ENCODE assay signal across 4 cellular contexts in genomic region chr2:600542-601386, GRCh38.
TF ChIP-seq lines count a peak whose summit lies in the region.

No MANE protein-coding gene starts in this region.

TF ChIP-seq in SK-N-SH, 30 proteins besides CTCF, POLR2A, EP300 and RAD21 (continues in another document):
- no peak for TF ChIP-seq USF2 (IDR thresholded peaks at IDR 0.05; ENCODE audit: borderline replicate concordance, low read depth, low read length)
- no peak for TF ChIP-seq MXI1 (IDR thresholded peaks at IDR 0.05; ENCODE audit: low read depth, low read length)
- TF ChIP-seq REST (IDR thresholded peaks at IDR 0.05; ENCODE audit: low read depth, low read length), result no peak
- no peak for TF ChIP-seq TEAD4 (IDR thresholded peaks at IDR 0.05; ENCODE audit: borderline replicate concordance, insufficient read depth)
- no peak for TF ChIP-seq SMC3 (IDR thresholded peaks at IDR 0.05; ENCODE audit: low read depth, low read length)
- TF ChIP-seq FOXJ3 (CRISPR knock-in tag; IDR thresholded peaks at IDR 0.05), result no peak
- no peak for TF ChIP-seq SIN3A (IDR thresholded peaks at IDR 0.05; ENCODE audit: borderline replicate concordance, low read depth, low read length)
- TF ChIP-seq PBX3 (IDR thresholded peaks at IDR 0.05), result no peak

TF ChIP-seq in SK-N-SH treated with all-trans-retinoic acid at 6 μM for 48 hours, 23 proteins besides CTCF, POLR2A, EP300 and RAD21:
- no peak for TF ChIP-seq RARB (CRISPR knock-in tag; IDR thresholded peaks at IDR 0.05)
- no peak for TF ChIP-seq PPARA (CRISPR knock-in tag; IDR thresholded peaks at IDR 0.05; ENCODE audit: borderline replicate concordance)
- no peak for TF ChIP-seq TOX (CRISPR knock-in tag; IDR thresholded peaks at IDR 0.05; ENCODE audit: borderline replicate concordance)
- TF ChIP-seq ZNF70 (CRISPR knock-in tag; IDR thresholded peaks at IDR 0.05), result no peak

TF ChIP-seq in HEK293, 187 proteins besides CTCF, POLR2A, EP300 and RAD21:
- TF ChIP-seq ZNF785 (tag by site-specific recombination; IDR thresholded peaks at IDR 0.05) (no peak), ZNF16 (tag by site-specific recombination; IDR thresholded peaks at IDR 0.05; ENCODE audit: low read depth) (no peak), ZNF211 (tag by site-specific recombination; IDR thresholded peaks at IDR 0.05; ENCODE audit: low read depth) (no peak), SP2 (tag by site-specific recombination; IDR thresholded peaks at IDR 0.05) (peak; percentile 21; the same call in 1 of the 2 replicates)

TF ChIP-seq in K562, 482 proteins besides CTCF, POLR2A, EP300 and RAD21:
- no peak for TF ChIP-seq HNRNPK (IDR thresholded peaks at IDR 0.05; ENCODE audit: low read depth, low read length, poor library complexity, severe bottlenecking)
- peak; percentile 67 for TF ChIP-seq NFYB (IDR thresholded peaks at IDR 0.05; ENCODE audit: extremely low read depth, insufficient read length)
- no peak for TF ChIP-seq SP1 (CRISPR knock-in tag; IDR thresholded peaks at IDR 0.05)
- TF ChIP-seq CC2D1A (IDR thresholded peaks at IDR 0.05), result 0 out of 2 replicates have a peak, but pooled peaks have one; percentile 18
- TF ChIP-seq MCM5 (IDR thresholded peaks at IDR 0.05; ENCODE audit: low read depth), result no peak
- TF ChIP-seq FOS (IDR thresholded peaks at IDR 0.05; ENCODE audit: extremely low read depth, insufficient read length), result peak; percentile 4
- no peak for TF ChIP-seq BHLHE40 (IDR thresholded peaks at IDR 0.05; ENCODE audit: low read length)
- no peak for TF ChIP-seq ZBTB17 (CRISPR knock-in tag; IDR thresholded peaks at IDR 0.05)
